In the genomic region with DNA sequence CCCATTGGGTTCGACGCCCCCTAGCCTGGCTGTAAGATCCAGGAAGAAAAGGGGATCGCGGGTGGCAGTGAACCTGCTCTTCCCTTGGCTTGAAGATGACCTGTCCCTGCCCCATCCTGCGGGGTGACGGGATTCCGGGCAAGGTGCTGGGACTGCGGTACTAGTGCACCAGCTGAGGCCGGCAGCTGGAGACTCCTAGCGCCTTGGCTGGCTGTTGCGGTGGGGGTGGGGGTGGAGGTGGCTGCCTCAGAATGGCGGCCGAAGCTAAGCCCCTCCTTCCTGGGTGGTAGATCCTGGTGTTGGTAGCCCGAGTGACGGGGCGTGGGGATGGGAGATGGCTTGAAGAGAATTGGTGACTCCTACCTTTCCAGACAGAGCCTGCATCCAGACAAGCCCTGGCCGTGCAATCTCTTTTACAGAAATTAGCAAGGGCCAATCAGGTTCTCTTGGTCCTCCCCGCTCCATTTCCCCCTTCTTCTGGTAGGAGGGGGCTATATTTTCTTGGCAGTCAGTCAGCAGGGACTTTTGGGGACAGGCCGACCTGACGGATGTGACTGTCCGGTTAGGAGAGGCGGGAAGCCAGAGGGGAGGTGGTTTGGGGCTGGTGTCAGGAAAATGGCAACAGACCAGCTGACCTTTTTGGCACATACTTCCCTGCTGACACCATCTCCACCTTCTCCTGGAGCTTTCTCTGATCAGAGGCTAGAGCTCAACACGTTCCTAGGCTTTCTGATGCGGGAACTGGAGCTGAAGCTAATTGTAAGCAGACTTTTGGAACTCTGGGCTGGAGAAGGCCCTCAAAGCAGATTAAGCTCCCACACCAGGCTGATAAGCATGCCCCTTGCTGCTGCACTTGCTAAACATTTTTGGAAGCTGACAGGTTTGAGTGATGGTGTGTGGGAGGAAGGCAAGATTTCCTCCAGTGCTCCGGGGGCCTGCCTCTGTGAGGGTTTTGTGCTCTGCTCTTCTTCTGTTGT, we compare ENCODE assay signal across 8 cellular contexts. TPM values are rescaled to one million over a fixed set of nuclear protein-coding genes. Genes with fewer than 3 reads are reported as not detected.
DNase-seq lines count a peak whose midpoint lies in the region; ATAC-seq lines count a peak whose summit lies in the region.

No MANE protein-coding gene starts in this region.

- H3K36me3 Mint-ChIP-seq in activated CD4-positive, alpha-beta T cell treated with anti-CD3 and anti-CD28 coated beads for 36 hours (ENCODE audit: low read depth) = no peaks in the 10 kb centered on the region
- H3K36me3 Mint-ChIP-seq in activated naive CD8-positive, alpha-beta T cell treated with anti-CD3 and anti-CD28 coated beads, Interleukin-2, amount 10 ng/mL, durations not matched to agents 7 days and 5 days = no peaks in the 10 kb centered on the region

- ATAC-seq in activated CD4-positive, alpha-beta T cell treated with anti-CD3 and anti-CD28 coated beads for 36 hours = no peak
- no peak for ATAC-seq in activated naive CD8-positive, alpha-beta T cell treated with anti-CD3 and anti-CD28 coated beads, Interleukin-2, amount 10 ng/mL, durations not matched to agents 7 days and 5 days (ENCODE audit: low read depth)
- ATAC-seq in left cardiac atrium (peak; percentile 19 to 42), GM18498 (IDR thresholded peaks at IDR 0.05; ENCODE audit: unreplicated experiment) (no peak), HG02588 (IDR thresholded peaks at IDR 0.05; ENCODE audit: unreplicated experiment) (no peak)

- peak overlapping the region; percentile 38 for H3K4me3 Mint-ChIP-seq in activated CD4-positive, alpha-beta T cell treated with anti-CD3 and anti-CD28 coated beads for 36 hours
- peak overlapping the region; percentile 62 for H3K4me3 Mint-ChIP-seq in activated naive CD8-positive, alpha-beta T cell treated with anti-CD3 and anti-CD28 coated beads, Interleukin-2, amount 10 ng/mL, durations not matched to agents 7 days and 5 days

- CTCF ChIA-PET in activated CD4-positive, alpha-beta T cell treated with anti-CD3 and anti-CD28 coated beads for 36 hours (lab: Charles Lee) = interaction anchor here (0.6 to 1.1 kb wide), 3 partner anchors 9 to 150 kb away, joined by 3 read pairs; no protein-coding TSS in a partner anchor

- peak; percentile 16 for DNase-seq in activated CD4-positive, alpha-beta T cell treated with anti-CD3 and anti-CD28 coated beads for 36 hours
- DNase-seq in activated CD4-positive, alpha-beta T cell treated with anti-CD3 and anti-CD28 coated beads, Interleukin-2, amount 50 U/mL, for 4 hours = no peak
- DNase-seq in activated naive CD8-positive, alpha-beta T cell treated with anti-CD3 and anti-CD28 coated beads, Interleukin-2, amount 10 ng/mL, durations not matched to agents 7 days and 5 days = no peak
- peak; percentile 70 for DNase-seq in left cardiac atrium
- peak; percentile 69 for DNase-seq in putamen (ENCODE audit: low spot score)
- DNase-seq in DMS153 (lab: John Stamatoyannopoulos, UW) = no peak

- peaks cover 26% of the 10 kb centered on the region for H3K4me1 Mint-ChIP-seq in activated CD4-positive, alpha-beta T cell treated with anti-CD3 and anti-CD28 coated beads for 36 hours
- peaks cover 18% of the 10 kb centered on the region for H3K4me1 Mint-ChIP-seq in activated naive CD8-positive, alpha-beta T cell treated with anti-CD3 and anti-CD28 coated beads, Interleukin-2, amount 10 ng/mL, durations not matched to agents 7 days and 5 days

- peaks cover 40% of the 10 kb centered on the region for H3K27me3 Mint-ChIP-seq in activated CD4-positive, alpha-beta T cell treated with anti-CD3 and anti-CD28 coated beads for 36 hours
- peaks cover 54% of the 10 kb centered on the region for H3K27me3 Mint-ChIP-seq in activated naive CD8-positive, alpha-beta T cell treated with anti-CD3 and anti-CD28 coated beads, Interleukin-2, amount 10 ng/mL, durations not matched to agents 7 days and 5 days

- intact Hi-C loops in activated CD4-positive, alpha-beta T cell treated with anti-CD3 and anti-CD28 coated beads for 36 hours (cut with DNase I, micrococcal nuclease) = loop anchor here (5.0 to 10.0 kb wide), 2 partner anchors 270 to 648 kb away; partner anchors contain the start of gene HTATIP2 (in 1 of the 2)
- intact Hi-C loops in left cardiac atrium (cut with DNase I) = no loop called here

- POLR2A ChIA-PET in activated CD4-positive, alpha-beta T cell treated with anti-CD3 and anti-CD28 coated beads for 36 hours (lab: Charles Lee) = no interaction called here
- POLR2A ChIA-PET in activated naive CD8-positive, alpha-beta T cell treated with anti-CD3 and anti-CD28 coated beads, Interleukin-2, amount 10 ng/mL, durations not matched to agents 7 days and 5 days (lab: Charles Lee) = interaction anchor here (0.7 kb wide), 1 partner anchor 647 kb away, joined by 3 read pairs; no protein-coding TSS in a partner anchor

- H3K9me3 Mint-ChIP-seq in activated CD4-positive, alpha-beta T cell treated with anti-CD3 and anti-CD28 coated beads for 36 hours (ENCODE audit: low read depth) = no peaks in the 10 kb centered on the region
- H3K9me3 Mint-ChIP-seq in activated naive CD8-positive, alpha-beta T cell treated with anti-CD3 and anti-CD28 coated beads, Interleukin-2, amount 10 ng/mL, durations not matched to agents 7 days and 5 days = no peaks in the 10 kb centered on the region

- no peak overlapping the region for H3K27ac Mint-ChIP-seq in activated CD4-positive, alpha-beta T cell treated with anti-CD3 and anti-CD28 coated beads for 36 hours
- H3K27ac Mint-ChIP-seq in activated naive CD8-positive, alpha-beta T cell treated with anti-CD3 and anti-CD28 coated beads, Interleukin-2, amount 10 ng/mL, durations not matched to agents 7 days and 5 days = no peak overlapping the region

RNA-seq across cellular contexts. Expression of gene NAV2, which starts 2.0 kb away (rescaled TPM):
- under 1 TPM; 0.54 to 0.55 TPM for total RNA-seq in activated CD4-positive, alpha-beta T cell treated with anti-CD3 and anti-CD28 coated beads for 36 hours
- 1 to 10 TPM; 2.9 to 4.1 TPM for total RNA-seq in activated naive CD8-positive, alpha-beta T cell treated with anti-CD3 and anti-CD28 coated beads, Interleukin-2, amount 10 ng/mL, durations not matched to agents 7 days and 5 days
- total RNA-seq in left cardiac atrium = 10 to 100 TPM; 12.3 to 15.3 TPM

Comparison
In these comparisons a context has a peak if more than half of its experiments do, and no peak if none do; other contexts are left out.
1. DNase-seq: peak in activated CD4-positive, alpha-beta T cell treated with anti-CD3 and anti-CD28 coated beads for 36 hours (single experiment), left cardiac atrium (single experiment) and putamen (single experiment); none in activated CD4-positive, alpha-beta T cell treated with anti-CD3 and anti-CD28 coated beads, Interleukin-2, amount 50 U/mL, for 4 hours (0 of 2), activated naive CD8-positive, alpha-beta T cell treated with anti-CD3 and anti-CD28 coated beads, Interleukin-2, amount 10 ng/mL, durations not matched to agents 7 days and 5 days (single experiment) and DMS153 (single experiment).
2. ATAC-seq: peak in left cardiac atrium (2 of 2); none in activated CD4-positive, alpha-beta T cell treated with anti-CD3 and anti-CD28 coated beads for 36 hours (single experiment), activated naive CD8-positive, alpha-beta T cell treated with anti-CD3 and anti-CD28 coated beads, Interleukin-2, amount 10 ng/mL, durations not matched to agents 7 days and 5 days (single experiment), GM18498 (single experiment) and HG02588 (single experiment).
3. intact Hi-C loops: an anchor here in activated CD4-positive, alpha-beta T cell treated with anti-CD3 and anti-CD28 coated beads for 36 hours (5.0 to 10.0 kb wide); none called in left cardiac atrium.